Comparison of ENCODE assay signal across 9 cellular contexts in the genomic region with DNA sequence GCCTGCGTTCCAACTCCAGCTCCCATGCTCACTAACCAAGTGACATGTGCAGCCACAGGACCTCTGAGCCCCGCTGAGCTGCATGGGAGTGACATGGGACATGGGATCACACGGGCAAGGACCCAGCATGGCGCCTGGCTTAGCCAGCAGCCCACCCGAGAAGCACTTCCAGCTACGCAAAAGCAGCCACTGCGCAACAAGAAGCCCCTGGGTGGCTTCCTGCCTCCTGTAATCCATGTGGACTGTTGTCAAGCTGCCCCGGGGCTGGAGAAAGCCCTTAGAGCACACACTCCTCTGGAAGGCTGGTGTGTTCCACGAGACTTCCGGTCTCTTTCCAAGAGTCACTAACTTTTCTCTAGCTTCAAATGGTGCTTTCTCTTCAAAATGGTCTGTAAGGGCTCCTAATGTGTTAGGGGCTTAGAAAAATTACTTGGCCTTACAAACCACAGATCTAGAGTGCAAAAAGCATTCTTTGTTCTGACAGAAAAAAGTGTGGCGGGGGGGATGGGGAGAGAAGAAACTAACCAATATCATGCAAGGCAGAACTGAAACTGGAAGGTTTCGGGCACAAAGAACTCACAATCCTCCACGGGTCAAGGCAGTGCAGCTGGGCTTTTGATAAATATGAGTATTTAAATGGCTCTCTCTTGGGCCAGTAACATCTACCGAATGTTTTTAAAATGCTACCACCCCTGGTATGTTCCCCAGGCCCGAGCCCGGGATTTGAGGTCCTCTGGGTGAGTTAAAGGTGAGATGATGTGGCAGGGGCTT. TPM values are rescaled to one million over a fixed set of nuclear protein-coding genes. Genes with fewer than 3 reads are reported as not detected.
DNase-seq lines count a peak whose midpoint lies in the region; ATAC-seq, FAIRE-seq and TF ChIP-seq lines count a peak whose summit lies in the region.
"Had no signal": no experiment of that assay in that cellular context is flagged by ENCODE, and none has a peak within 500 bp of the region (broad histone marks: within the 10 kb centered on the region; RNA-seq: fewer than 3 reads in every experiment).

No MANE protein-coding gene starts in this region.

- peak overlapping the region; percentile 31 for H3K27ac Mint-ChIP-seq in activated CD8-positive, alpha-beta memory T cell treated with anti-CD3 and anti-CD28 coated beads, Interleukin-2, amount 10 ng/mL, durations not matched to agents 7 days and 5 days

- no peak overlapping the region for H3K9ac ChIP-seq in kidney (ENCODE audit: low read length in 2 of 2)

- in situ Hi-C loops in SK-MEL-5 (cut with HindIII; ENCODE audit: low pct_unique_long_range_greater_than_20kb, low sequenced_read_pairs) = no loop called here

- no peak for TF ChIP-seq CTCF in esophagus squamous epithelium (IDR thresholded peaks at IDR 0.05)
- no peak for TF ChIP-seq CTCF in kidney (IDR thresholded peaks at IDR 0.05; ENCODE audit: borderline replicate concordance, extremely low read depth, insufficient read depth)
- no peak for TF ChIP-seq CTCF in tibial artery (IDR thresholded peaks at IDR 0.05)

- WGBS in esophagus squamous epithelium, 2 donors = 72 to 93% methylated on average over 8 to 11 of the region's 16 CpGs

- H3K4me1 ChIP-seq in esophagus squamous epithelium (peaks cover 7 to 27% (median 9%) of the 10 kb centered on the region in 3 donors), kidney (ENCODE audit: control insufficient read depth in 1 of 2, insufficient read depth in 1 of 2, low read depth in 1 of 2, low read length in 2 of 2) (peaks cover 8 to 16% of the 10 kb centered on the region in 2 donors), tibial artery (peaks cover 0 to 36% (median 17%) of the 10 kb centered on the region in 4 donors)

- H3K9me3 ChIP-seq in esophagus squamous epithelium (no peaks in the 10 kb centered on the region), kidney (ENCODE audit: control insufficient read depth in 1 of 2, low read length in 2 of 2) (no peaks in the 10 kb centered on the region), tibial artery (no peaks in the 10 kb centered on the region)

- no peaks in the 10 kb centered on the region for H3K27me3 Mint-ChIP-seq in activated CD8-positive, alpha-beta memory T cell treated with anti-CD3 and anti-CD28 coated beads, Interleukin-2, amount 10 ng/mL, durations not matched to agents 7 days and 5 days

- peaks cover 32% of the 10 kb centered on the region for H3K4me1 Mint-ChIP-seq in activated CD8-positive, alpha-beta memory T cell treated with anti-CD3 and anti-CD28 coated beads, Interleukin-2, amount 10 ng/mL, durations not matched to agents 7 days and 5 days

- ATAC-seq in activated CD8-positive, alpha-beta memory T cell treated with anti-CD3 and anti-CD28 coated beads, Interleukin-2, amount 10 ng/mL, durations not matched to agents 7 days and 5 days = no peak
- peak; percentile 68 for ATAC-seq in HG02885 (IDR thresholded peaks at IDR 0.05; ENCODE audit: poor library complexity, unreplicated experiment)

- intact Hi-C loops in esophagus squamous epithelium (cut with DNase I) = no loop called here
- intact Hi-C loops in kidney (cut with DNase I) = loop anchor here (10.0 kb wide), 1 partner anchor 178 kb away; no protein-coding TSS in a partner anchor
- intact Hi-C loops in tibial artery (cut with DNase I; ENCODE audit: low total_unique reads) = no loop called here

- H3K27ac ChIP-seq in temporal lobe (ENCODE audit: low read depth, low read length) = peak overlapping the region; percentile 92
- peak overlapping the region in 1 of 4 donors; percentile 41 for H3K27ac ChIP-seq in esophagus squamous epithelium
- no peak overlapping the region for H3K27ac ChIP-seq in kidney (ENCODE audit: low read depth in 2 of 2, low read length in 2 of 2)
- H3K27ac ChIP-seq in tibial artery = no peak overlapping the region

- no peak for DNase-seq in activated CD8-positive, alpha-beta memory T cell treated with anti-CD3 and anti-CD28 coated beads, Interleukin-2, amount 10 ng/mL, durations not matched to agents 7 days and 5 days
- no peak for DNase-seq in activated CD8-positive, alpha-beta memory T cell treated with anti-CD3 and anti-CD28 coated beads, Interleukin-2, amount 50 U/mL, for 48 hours
- peak; percentile 89 for DNase-seq in SK-MEL-5 (ENCODE audit: low read depth, low spot score)
- DNase-seq in esophagus squamous epithelium (lab: John Stamatoyannopoulos, UW) = no peak
- no peak for DNase-seq in kidney
- no peak for DNase-seq in tibial artery
- DNase-seq: 8988T had no signal

- H3K27me3 ChIP-seq in esophagus squamous epithelium = no peaks in the 10 kb centered on the region
- H3K27me3 ChIP-seq in tibial artery = no peaks in the 10 kb centered on the region

- peaks cover 33% of the 10 kb centered on the region for H3K36me3 Mint-ChIP-seq in activated CD8-positive, alpha-beta memory T cell treated with anti-CD3 and anti-CD28 coated beads, Interleukin-2, amount 10 ng/mL, durations not matched to agents 7 days and 5 days

- H3K4me3 ChIP-seq in esophagus squamous epithelium = no peak overlapping the region
- H3K4me3 ChIP-seq in kidney (ENCODE audit: low read length in 2 of 2) = no peak overlapping the region
- H3K4me3 ChIP-seq in tibial artery = no peak overlapping the region

- peaks cover 0 to 69% (median 17%) of the 10 kb centered on the region in 3 donors for H3K36me3 ChIP-seq in esophagus squamous epithelium
- H3K36me3 ChIP-seq in kidney (ENCODE audit: control insufficient read depth in 1 of 2, insufficient read depth in 2 of 2, low read length in 2 of 2) = peaks cover 15 to 33% of the 10 kb centered on the region in 2 donors
- peaks cover 37 to 67% (median 60%) of the 10 kb centered on the region in 3 donors for H3K36me3 ChIP-seq in tibial artery

- FAIRE-seq in kidney (lab: Jason Lieb, UNC) = no peak

- H3K9me3 Mint-ChIP-seq in activated CD8-positive, alpha-beta memory T cell treated with anti-CD3 and anti-CD28 coated beads, Interleukin-2, amount 10 ng/mL, durations not matched to agents 7 days and 5 days (ENCODE audit: low read depth) = no peaks in the 10 kb centered on the region

- CTCF ChIA-PET in activated CD8-positive, alpha-beta memory T cell treated with anti-CD3 and anti-CD28 coated beads, Interleukin-2, amount 10 ng/mL, durations not matched to agents 7 days and 5 days (lab: Charles Lee) = interaction anchor here (1.0 to 4.2 kb wide), 4 partner anchors 29 to 311 kb away, joined by 3 to 21 read pairs (median 3); no protein-coding TSS in a partner anchor

- no peak overlapping the region for H3K4me3 Mint-ChIP-seq in activated CD8-positive, alpha-beta memory T cell treated with anti-CD3 and anti-CD28 coated beads, Interleukin-2, amount 10 ng/mL, durations not matched to agents 7 days and 5 days

- no peak for TF ChIP-seq POLR2A in esophagus squamous epithelium (IDR thresholded peaks at IDR 0.05)

RNA-seq across cellular contexts. Expression of gene C11orf24, which starts 5.5 kb away (rescaled TPM):
- 10 to 100 TPM; 26.4 to 27.0 TPM for total RNA-seq in activated CD8-positive, alpha-beta memory T cell treated with anti-CD3 and anti-CD28 coated beads, Interleukin-2, amount 10 ng/mL, durations not matched to agents 7 days and 5 days
- total RNA-seq in SK-MEL-5 (2014; rRNA removed; shearing (Covaris generic)) = 34.6 and 52.2 TPM in 2 replicates
- polyA plus RNA-seq in SK-MEL-5 (2015; cell fraction: cytosol; rRNA removed) = 108 and 138 TPM in 2 replicates
- polyA plus RNA-seq in SK-MEL-5 (2015; cell fraction: nucleus; rRNA removed) = 56.8 and 66.4 TPM in 2 replicates
- total RNA-seq in temporal lobe (6.9 TPM), esophagus squamous epithelium (10 to 100 TPM; 11.4 to 23.3 (median 12.6) TPM), kidney (31.7 TPM)
- polyA plus RNA-seq in kidney (ENCODE audit: insufficient read depth, low read depth, low replicate concordance) = 18.6 TPM

RNA-seq across cellular contexts. Expression of gene LRP5, which starts 46.1 kb away (rescaled TPM):
- total RNA-seq in activated CD8-positive, alpha-beta memory T cell treated with anti-CD3 and anti-CD28 coated beads, Interleukin-2, amount 10 ng/mL, durations not matched to agents 7 days and 5 days = 10 to 100 TPM; 15.6 to 16.2 TPM
- total RNA-seq in SK-MEL-5 (2014; rRNA removed; shearing (Covaris generic)) = 8.8 and 12.2 TPM in 2 replicates
- 34.9 and 46.3 TPM in 2 replicates for polyA plus RNA-seq in SK-MEL-5 (2015; cell fraction: cytosol; rRNA removed)
- 15.5 and 16.2 TPM in 2 replicates for polyA plus RNA-seq in SK-MEL-5 (2015; cell fraction: nucleus; rRNA removed)
- 12.5 TPM for total RNA-seq in temporal lobe
- total RNA-seq in esophagus squamous epithelium = 10 to 100 TPM; 13.7 to 24.0 (median 20.9) TPM
- 71.3 TPM for total RNA-seq in kidney
- 55.4 TPM for polyA plus RNA-seq in kidney (ENCODE audit: insufficient read depth, low read depth, low replicate concordance)

RNA-seq across cellular contexts. Expression of gene KMT5B, which starts 53.2 kb away (rescaled TPM):
- 10 to 100 TPM; 15.1 to 20.3 TPM for total RNA-seq in activated CD8-positive, alpha-beta memory T cell treated with anti-CD3 and anti-CD28 coated beads, Interleukin-2, amount 10 ng/mL, durations not matched to agents 7 days and 5 days
- total RNA-seq in SK-MEL-5 (2014; rRNA removed; shearing (Covaris generic)) = 14.7 and 16.5 TPM in 2 replicates
- polyA plus RNA-seq in SK-MEL-5 (2015; cell fraction: cytosol; rRNA removed) = 17.8 and 20.7 TPM in 2 replicates
- 30.2 and 31.2 TPM in 2 replicates for polyA plus RNA-seq in SK-MEL-5 (2015; cell fraction: nucleus; rRNA removed)
- total RNA-seq in temporal lobe (123 TPM), esophagus squamous epithelium (10 to 100 TPM; 18.4 to 37.6 (median 21.9) TPM), kidney (54.2 TPM)
- polyA plus RNA-seq in kidney (ENCODE audit: insufficient read depth, low read depth, low replicate concordance) = 15.8 TPM
